8 cellular contexts compared by ENCODE assay signal in the genomic region with DNA sequence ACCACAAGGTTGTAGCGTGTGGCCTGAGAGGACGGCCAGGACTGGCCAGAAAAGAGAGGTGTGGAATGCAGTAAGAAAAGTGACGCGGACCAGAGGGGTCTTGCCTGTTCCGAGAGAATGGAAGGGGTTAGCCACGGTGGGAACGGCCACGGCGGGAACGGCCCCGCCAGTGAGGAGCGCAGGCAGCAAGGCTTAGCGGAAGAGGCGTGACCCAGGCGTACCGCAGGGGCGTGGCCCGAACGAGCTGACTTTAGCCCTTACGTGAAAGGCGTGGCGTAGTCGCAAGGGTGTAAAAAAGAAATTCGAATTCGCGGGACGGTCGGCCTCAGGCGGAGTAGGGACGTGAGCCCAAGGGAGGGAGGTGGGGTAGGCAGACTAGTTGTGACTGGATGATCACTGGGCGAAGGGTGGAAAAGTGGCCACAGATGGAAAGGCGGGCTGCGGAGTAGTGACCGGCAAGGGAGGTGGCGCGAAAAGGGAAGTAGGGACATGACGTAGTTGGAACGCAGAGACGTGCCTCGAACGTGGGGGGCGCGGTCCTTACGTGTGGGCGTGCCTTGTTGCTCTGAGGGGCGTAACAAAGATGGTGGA.
DNase-seq lines count a peak whose midpoint lies in the region; ATAC-seq and TF ChIP-seq lines count a peak whose summit lies in the region.

No MANE protein-coding gene starts in this region.

- DNase-seq in AG04449 (ENCODE audit: low read depth, low spot score) (peak; percentile 49), NCI-H2171 treated with DMSO at 0.1 percent for 48 hours (lab: John Stamatoyannopoulos, UW) (peak; percentile 88), cardiac fibroblast (ENCODE audit: low read depth in 2 of 2) (peak; percentile 91 to 93), inferior parietal cortex (ENCODE audit: extremely low spot score) (peak; percentile 79), smooth muscle cell of the brain vasculature (ENCODE audit: low read depth, low spot score) (peak; percentile 86)

- peak overlapping the region; percentile 87 for H3K4me3 ChIP-seq in AG04449 (ENCODE audit: low read depth, low read length)
- H3K4me3 ChIP-seq in cardiac fibroblast (replicated peaks in 1 of 2; ENCODE audit: low read depth in 2 of 2, low read length in 2 of 2) = peak overlapping the region; percentile 84 to 87

- POLR2A ChIA-PET in AG04449 (lab: Yijun Ruan, JAX) = interaction anchor here (0.6 kb wide), 1 partner anchor 63 kb away, joined by 4 read pairs; a partner anchor contains a TSS

- ATAC-seq in GM18873 (IDR thresholded peaks at IDR 0.05; ENCODE audit: low FRiP score, unreplicated experiment) (peak; percentile 71), HG03108 (IDR thresholded peaks at IDR 0.05; ENCODE audit: unreplicated experiment) (peak; percentile 76)

- TF ChIP-seq CTCF in AG04449 (IDR thresholded peaks at IDR 0.05; ENCODE audit: insufficient read depth, low read length, missing control alignments) (no peak), VCaP (conservative IDR thresholded peaks at IDR 0.05) (no peak), cardiac fibroblast (IDR thresholded peaks at IDR 0.05; ENCODE audit: low read depth, low read length) (no peak)

- H3K27ac ChIP-seq in VCaP = peak overlapping the region; percentile 86

- CTCF ChIA-PET in AG04449 (lab: Yijun Ruan, JAX) = no interaction called here

Comparison
In these comparisons a context has a peak if more than half of its experiments do, and no peak if none do; other contexts are left out.
1. Peak in every context shown above with its lines: DNase-seq, ATAC-seq, H3K4me3 ChIP-seq and H3K27ac ChIP-seq.